Comparison of ENCODE assay signal across 9 cellular contexts in the genomic region with DNA sequence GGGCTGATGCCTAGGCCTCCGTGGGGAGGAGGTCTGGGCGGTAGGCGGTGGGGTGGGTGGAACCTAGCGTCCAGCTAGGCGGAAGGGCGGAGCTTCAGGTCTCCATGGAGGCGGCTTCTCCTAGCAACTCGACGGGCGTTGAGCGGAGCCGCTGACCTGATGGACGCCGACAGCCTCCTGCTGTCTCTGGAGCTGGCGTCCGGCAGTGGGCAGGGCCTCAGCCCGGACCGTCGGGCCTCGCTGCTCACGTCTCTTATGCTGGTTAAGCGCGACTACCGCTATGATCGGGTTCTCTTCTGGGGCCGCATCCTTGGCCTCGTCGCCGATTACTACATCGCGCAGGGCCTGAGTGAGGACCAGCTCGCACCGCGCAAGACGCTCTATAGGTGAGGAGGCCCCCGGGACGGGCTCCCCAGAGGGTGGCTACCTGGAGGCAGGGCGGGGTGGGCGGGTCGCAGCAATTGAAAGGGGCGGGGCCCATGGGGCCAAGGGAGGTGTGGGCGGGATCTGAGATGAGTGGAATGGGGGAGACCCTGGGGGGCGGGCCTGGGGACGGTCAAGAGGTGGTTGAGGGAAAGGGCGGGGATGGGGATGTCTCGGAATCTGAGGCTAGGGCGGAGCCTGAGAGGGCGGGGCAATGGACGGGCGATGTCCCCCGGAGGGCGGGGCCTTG. TPM values are rescaled to one million over a fixed set of nuclear protein-coding genes. Genes with fewer than 3 reads are reported as not detected.
DNase-seq lines count a peak whose midpoint lies in the region; ATAC-seq, FAIRE-seq and TF ChIP-seq lines count a peak whose summit lies in the region.
"Had no signal": no experiment of that assay in that cellular context is flagged by ENCODE, and none has a peak within 500 bp of the region (broad histone marks: within the 10 kb centered on the region; RNA-seq: fewer than 3 reads in every experiment).

A gene with protein sequence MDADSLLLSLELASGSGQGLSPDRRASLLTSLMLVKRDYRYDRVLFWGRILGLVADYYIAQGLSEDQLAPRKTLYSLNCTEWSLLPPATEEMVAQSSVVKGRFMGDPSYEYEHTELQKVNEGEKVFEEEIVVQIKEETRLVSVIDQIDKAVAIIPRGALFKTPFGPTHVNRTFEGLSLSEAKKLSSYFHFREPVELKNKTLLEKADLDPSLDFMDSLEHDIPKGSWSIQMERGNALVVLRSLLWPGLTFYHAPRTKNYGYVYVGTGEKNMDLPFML (plus strand): TSS at position 97 of the 673 bp plus-strand sequence. CDS start 63 bp downstream, at position 160.

- H3K36me3 ChIP-seq in MM.1S (replicated peaks; ENCODE audit: insufficient read depth, low read length): 0 out of 2 replicates have a peak, but pooled peaks cover 3% of the 10 kb centered on the region
- peaks cover 10 to 13% of the 10 kb centered on the region in 2 donors for H3K36me3 ChIP-seq in stomach smooth muscle (ENCODE audit: control insufficient read depth in 2 of 2, insufficient read depth in 2 of 2, low read length in 2 of 2)

- H3K4me1 ChIP-seq in MM.1S (ENCODE audit: low read length): 0 out of 2 replicates have a peak, but pooled peaks cover under 1% of the 10 kb centered on the region
- H3K4me1 ChIP-seq in stomach smooth muscle (ENCODE audit: control insufficient read depth, insufficient read depth, low read length): peaks cover 7% of the 10 kb centered on the region

- H3K79me2 ChIP-seq in MM.1S (ENCODE audit: low read length): peaks cover 9% of the 10 kb centered on the region

- peaks cover 0 to 3% of the 10 kb centered on the region in 2 donors for H3K27me3 Mint-ChIP-seq in natural killer cell (ENCODE audit: low read depth in 2 of 2)

- H4K20me1 ChIP-seq in MM.1S (ENCODE audit: insufficient read depth, low read length): no peaks in the 10 kb centered on the region

- intact Hi-C loops in natural killer cell (cut with micrococcal nuclease): no loop called here

- DNase-seq in GM12892 (ENCODE audit: insufficient read length) (peak; percentile 69), MM.1S (peak; percentile 33), activated T-cell treated with anti-CD3 and anti-CD28 coated beads for 1 hour (ENCODE audit: low read depth) (peak; percentile 55), natural killer cell (peak; percentile 46), NCI-H2107 treated with DMSO at 0.1 percent for 48 hours (lab: John Stamatoyannopoulos, UW; ENCODE audit: unreplicated experiment) (no peak), DMS79 (lab: John Stamatoyannopoulos, UW) (no peak)

- no peak within 1 kb of the TSS for H3K27ac ChIP-seq in MM.1S (ENCODE audit: low read length)
- H3K27ac ChIP-seq in stomach smooth muscle (ENCODE audit: low read length): no peak within 1 kb of the TSS

- H3K4me3 ChIP-seq in MM.1S (ENCODE audit: low read length): peak within 1 kb of the TSS; percentile 33; the same call in 1 of the 2 replicates
- peak within 1 kb of the TSS; percentile 41 to 67 for H3K4me3 ChIP-seq in stomach smooth muscle (ENCODE audit: low read length in 2 of 2)

- H3K9me3 ChIP-seq in MM.1S (replicated peaks; ENCODE audit: insufficient read depth, low read length) (no peaks in the 10 kb centered on the region), stomach smooth muscle (ENCODE audit: control insufficient read depth in 2 of 2, low read length in 2 of 2) (no peaks in the 10 kb centered on the region)

- TF ChIP-seq CTCF in MM.1S (IDR thresholded peaks at IDR 0.05; ENCODE audit: low read length) (no peak), natural killer cell (IDR thresholded peaks at IDR 0.05) (no peak)

- FAIRE-seq in GM12892 (lab: Jason Lieb, UNC): no peak

- peak within 1 kb of the TSS; percentile 59 for H3K4me2 ChIP-seq in MM.1S (ENCODE audit: low read depth, low read length)

- TF ChIP-seq POLR2A in GM12892 (IDR thresholded peaks at IDR 0.05; ENCODE audit: low read depth, low read length): no peak

- H3K27me3 ChIP-seq in MM.1S (replicated peaks; ENCODE audit: insufficient read depth, low read length) (no peaks in the 10 kb centered on the region), stomach smooth muscle (ENCODE audit: control insufficient read depth in 1 of 2, insufficient read depth in 2 of 2, low read length in 2 of 2) (no peaks in the 10 kb centered on the region)

- peak within 1 kb of the TSS; percentile 48 to 74 for H3K27ac Mint-ChIP-seq in natural killer cell

- no peaks in the 10 kb centered on the region for H3K9me3 Mint-ChIP-seq in natural killer cell

- H2AFZ ChIP-seq in MM.1S (ENCODE audit: low read length): peak within 1 kb of the TSS; percentile 51; the same call in 1 of the 2 replicates

- ATAC-seq in esophagus mucosa: peak; percentile 44
- peak; percentile 74 to 82 (median 80) for ATAC-seq in natural killer cell

- H3K36me3 Mint-ChIP-seq in natural killer cell: peaks cover 5% of the 10 kb centered on the region

- H3K9me2 ChIP-seq in MM.1S (replicated peaks; ENCODE audit: insufficient read depth, low read length): no peaks in the 10 kb centered on the region

- peaks cover 13 to 28% of the 10 kb centered on the region in 2 donors for H3K4me1 Mint-ChIP-seq in natural killer cell

- peaks cover 6% of the 10 kb centered on the region for H3F3A ChIP-seq in MM.1S (ENCODE audit: insufficient read depth, low read length)

- H3K9ac ChIP-seq in MM.1S (ENCODE audit: low read length) (no peak within 1 kb of the TSS), stomach smooth muscle (ENCODE audit: low read length in 2 of 2) (no peak within 1 kb of the TSS)

- H3K4me3 Mint-ChIP-seq in natural killer cell: peak within 1 kb of the TSS; percentile 89

RNA-seq across cellular contexts. Expression of the gene that starts here (rescaled TPM):
- polyA plus RNA-seq in GM12892 (2012; ENCODE audit: missing spikeins): 0.57 TPM
- not detected for total RNA-seq in esophagus mucosa
- total RNA-seq in natural killer cell: under 1 TPM in 1 of 3 donors, not detected in 2; 0.23 TPM
- total RNA-seq: LHCN-M2 had no signal

Comparison
In these comparisons a context has a peak if more than half of its experiments do, and no peak if none do; other contexts are left out.
1. Peak in ATAC-seq in esophagus mucosa; RNA of the gene not detected or under 1 TPM.
2. Peak in DNase-seq and ATAC-seq in natural killer cell; RNA of the gene not detected or under 1 TPM.
3. DNase-seq: peak in GM12892 (single experiment), MM.1S (single experiment) and activated T-cell treated with anti-CD3 and anti-CD28 coated beads for 1 hour (single experiment); none in NCI-H2107 treated with DMSO at 0.1 percent for 48 hours (single experiment) and DMS79 (single experiment).